In genomic region chr9:92439921-92440750, GRCh38 we compare ENCODE assay signal across 12 cellular contexts. TPM values are rescaled to one million over a fixed set of nuclear protein-coding genes. Genes with fewer than 3 reads are reported as not detected.
DNase-seq lines count a peak whose midpoint lies in the region; ATAC-seq and TF ChIP-seq lines count a peak whose summit lies in the region.
"Had no signal": no experiment of that assay in that cellular context is flagged by ENCODE, and none has a peak within 500 bp of the region (broad histone marks: within the 10 kb centered on the region; RNA-seq: fewer than 3 reads in every experiment).

No MANE protein-coding gene starts in this region.

- peaks cover 8% of the 10 kb centered on the region for H3K4me1 ChIP-seq in PC-3 (ENCODE audit: insufficient read depth, low read length)
- H3K4me1 ChIP-seq in ascending aorta: peaks cover 0 to 14% of the 10 kb centered on the region in 2 donors
- H3K4me1 ChIP-seq: right lobe of liver, uterus had no signal

- H3K4me3 ChIP-seq in PC-3 (ENCODE audit: low read length) (no peak overlapping the region), ascending aorta (no peak overlapping the region)
- H3K4me3 ChIP-seq: right lobe of liver, uterus had no signal

- peak overlapping the region; percentile 14; the same call in 1 of the 2 replicates for H3K4me2 ChIP-seq in PC-3 (ENCODE audit: low read length)

- H3K4me1 Mint-ChIP-seq in effector memory CD8-positive, alpha-beta T cell (ENCODE audit: low read depth in 2 of 2): peaks cover 4 to 12% of the 10 kb centered on the region in 2 donors
- H3K4me1 Mint-ChIP-seq in osteocyte (ENCODE audit: unreplicated experiment) (peaks cover 14% of the 10 kb centered on the region), nephron progenitor cell (no peaks in the 10 kb centered on the region)

- POLR2A ChIA-PET in PC-3 (lab: Charles Lee; ENCODE audit: unreplicated experiment): no interaction called here

- H3K9ac ChIP-seq in PC-3 (ENCODE audit: low read length): no peak overlapping the region

- ATAC-seq in PC-3: peak; percentile 100
- no peak for ATAC-seq in effector memory CD8-positive, alpha-beta T cell (replicated peaks)
- ATAC-seq in HG03520 (IDR thresholded peaks at IDR 0.05; ENCODE audit: unreplicated experiment): no peak

- TF ChIP-seq CTCF in PC-3 (conservative IDR thresholded peaks at IDR 0.05; ENCODE audit: low read depth, low read length) (no peak), osteocyte (IDR thresholded peaks at IDR 0.05) (no peak), nephron progenitor cell (IDR thresholded peaks at IDR 0.05) (no peak), ascending aorta (IDR thresholded peaks at IDR 0.05) (no peak)

- intact Hi-C loops in PC-3 (cut with micrococcal nuclease): loop anchor here (1.0 to 5.0 kb wide), 3 partner anchors 97 to 195 kb away; partner anchors contain the start of genes CENPP and NOL8
- intact Hi-C loops in ascending aorta (cut with DNase I): loop anchor here (2.0 to 5.0 kb wide), 4 partner anchors 97 to 325 kb away; partner anchors contain the start of genes BICD2, CENPP and NOL8

- no peaks in the 10 kb centered on the region for H3K27me3 Mint-ChIP-seq in effector memory CD8-positive, alpha-beta T cell
- no peaks in the 10 kb centered on the region for H3K27me3 Mint-ChIP-seq in osteocyte (ENCODE audit: unreplicated experiment)
- H3K27me3 Mint-ChIP-seq in nephron progenitor cell (ENCODE audit: low read depth, poor library complexity): peaks cover 4% of the 10 kb centered on the region

- no peak overlapping the region for H2AFZ ChIP-seq in PC-3 (ENCODE audit: low read length)

- peak overlapping the region; percentile 64 to 75 for H3K4me3 Mint-ChIP-seq in effector memory CD8-positive, alpha-beta T cell
- no peak overlapping the region for H3K4me3 Mint-ChIP-seq in osteocyte (ENCODE audit: unreplicated experiment)
- H3K4me3 Mint-ChIP-seq in nephron progenitor cell: no peak overlapping the region

- H3K27me3 ChIP-seq in PC-3 (ENCODE audit: low read length) (no peaks in the 10 kb centered on the region), ascending aorta (no peaks in the 10 kb centered on the region)
- H3K27me3 ChIP-seq: right lobe of liver, uterus had no signal

- BruUV-seq in PC-3 (replicated peaks; lab: Mats Ljungman, UMichigan): no TSS peak

- DNase-seq in ELR (ENCODE audit: low read depth) (peak; percentile 87), PC-3 (peak; percentile 74), osteocyte (ENCODE audit: extremely low spot score, unreplicated experiment) (no peak), nephron progenitor cell (no peak), ascending aorta (ENCODE audit: low spot score in 2 of 2) (no peak)
- DNase-seq in effector memory CD8-positive, alpha-beta T cell: no peak
- DNase-seq: DND-41; effector CD8-positive, alpha-beta T cell; NCI-H2107; right lobe of liver; uterus had no signal

- H4K20me1 ChIP-seq in PC-3 (ENCODE audit: low read length): no peaks in the 10 kb centered on the region

- peak overlapping the region; percentile 87 to 97 for H3K27ac Mint-ChIP-seq in effector memory CD8-positive, alpha-beta T cell
- peak overlapping the region; percentile 63 for H3K27ac Mint-ChIP-seq in osteocyte (ENCODE audit: unreplicated experiment)
- no peak overlapping the region for H3K27ac Mint-ChIP-seq in nephron progenitor cell

- H3K36me3 Mint-ChIP-seq in effector memory CD8-positive, alpha-beta T cell (ENCODE audit: insufficient read depth): no peaks in the 10 kb centered on the region
- peaks cover 9% of the 10 kb centered on the region for H3K36me3 Mint-ChIP-seq in osteocyte (ENCODE audit: unreplicated experiment)
- no peaks in the 10 kb centered on the region for H3K36me3 Mint-ChIP-seq in nephron progenitor cell (ENCODE audit: low read depth)

- no peaks in the 10 kb centered on the region for H3F3A ChIP-seq in PC-3 (ENCODE audit: low read length, unreplicated experiment)

- no peaks in the 10 kb centered on the region for H3K9me2 ChIP-seq in PC-3 (replicated peaks; ENCODE audit: low read length)

- no peaks in the 10 kb centered on the region for H3K36me3 ChIP-seq in PC-3 (ENCODE audit: low read depth, low read length)
- H3K36me3 ChIP-seq in ascending aorta: no peaks in the 10 kb centered on the region
- H3K36me3 ChIP-seq: right lobe of liver, uterus had no signal

- H3K9me3 ChIP-seq in PC-3 (ENCODE audit: low read length) (no peaks in the 10 kb centered on the region), ascending aorta (no peaks in the 10 kb centered on the region)
- H3K9me3 ChIP-seq: right lobe of liver, uterus had no signal

- no peaks in the 10 kb centered on the region for H3K79me2 ChIP-seq in PC-3 (ENCODE audit: low read length)

- no peaks in the 10 kb centered on the region for H3K9me3 Mint-ChIP-seq in effector memory CD8-positive, alpha-beta T cell
- H3K9me3 Mint-ChIP-seq in osteocyte (ENCODE audit: unreplicated experiment) (peaks cover 5% of the 10 kb centered on the region), nephron progenitor cell (no peaks in the 10 kb centered on the region)

- peak overlapping the region; percentile 33; the same call in 1 of the 2 replicates for H3K27ac ChIP-seq in PC-3 (ENCODE audit: low read length)
- H3K27ac ChIP-seq in ascending aorta: no peak overlapping the region
- H3K27ac ChIP-seq: right lobe of liver had no signal

- CTCF ChIA-PET in PC-3 (lab: Charles Lee): interaction anchor here (1.3 kb wide), 1 partner anchor 112 kb away, joined by 10 read pairs; no protein-coding TSS in a partner anchor

RNA-seq across cellular contexts. Expression of gene OMD, which starts 15.9 kb away (rescaled TPM):
- total RNA-seq in PC-3 (2014; rRNA removed): not detected in 2 replicates
- total RNA-seq in osteocyte: 27.2 and 31.1 TPM in 2 replicates
- total RNA-seq in ascending aorta: 36.2 TPM

RNA-seq across cellular contexts. Expression of gene OGN, which starts 35.8 kb away (rescaled TPM):
- total RNA-seq in PC-3 (2014; rRNA removed): not detected in 2 replicates
- 3.9 and 5.5 TPM in 2 replicates for total RNA-seq in osteocyte
- total RNA-seq in ascending aorta: 156 TPM

RNA-seq across cellular contexts. Expression of gene ASPN, which starts 42.2 kb away (rescaled TPM):
- not detected in 2 replicates for total RNA-seq in PC-3 (2014; rRNA removed)
- 116 and 129 TPM in 2 replicates for total RNA-seq in osteocyte
- total RNA-seq in ascending aorta: 43.5 TPM

Comparison
In these comparisons a context has a peak if more than half of its experiments do, and no peak if none do; other contexts are left out.
1. DNase-seq: peak in ELR (single experiment) and PC-3 (single experiment); none in effector memory CD8-positive, alpha-beta T cell (0 of 3), osteocyte (single experiment), nephron progenitor cell (single experiment) and ascending aorta (0 of 2).
2. H3K4me3 Mint-ChIP-seq: peak in effector memory CD8-positive, alpha-beta T cell (2 of 2); none in osteocyte (single experiment) and nephron progenitor cell (single experiment).
3. RNA of gene OMD, which starts 15.9 kb away (total RNA-seq): 36.2 TPM in ascending aorta (single experiment) and 27.2 to 31.1 TPM in osteocyte; not detected in PC-3; every median in the first group is over 10 times any median in the second.
4. RNA of gene OGN, which starts 35.8 kb away (total RNA-seq): 156 TPM in ascending aorta (single experiment); 3.9 to 5.5 TPM in osteocyte and not detected in PC-3; every median in the first group is over 10 times any median in the second.
5. RNA of gene ASPN, which starts 42.2 kb away (total RNA-seq): 116 to 129 TPM in osteocyte and 43.5 TPM in ascending aorta (single experiment); not detected in PC-3; every median in the first group is over 10 times any median in the second.